Comparison of ENCODE assay signal across 29 cellular contexts in the genomic region with DNA sequence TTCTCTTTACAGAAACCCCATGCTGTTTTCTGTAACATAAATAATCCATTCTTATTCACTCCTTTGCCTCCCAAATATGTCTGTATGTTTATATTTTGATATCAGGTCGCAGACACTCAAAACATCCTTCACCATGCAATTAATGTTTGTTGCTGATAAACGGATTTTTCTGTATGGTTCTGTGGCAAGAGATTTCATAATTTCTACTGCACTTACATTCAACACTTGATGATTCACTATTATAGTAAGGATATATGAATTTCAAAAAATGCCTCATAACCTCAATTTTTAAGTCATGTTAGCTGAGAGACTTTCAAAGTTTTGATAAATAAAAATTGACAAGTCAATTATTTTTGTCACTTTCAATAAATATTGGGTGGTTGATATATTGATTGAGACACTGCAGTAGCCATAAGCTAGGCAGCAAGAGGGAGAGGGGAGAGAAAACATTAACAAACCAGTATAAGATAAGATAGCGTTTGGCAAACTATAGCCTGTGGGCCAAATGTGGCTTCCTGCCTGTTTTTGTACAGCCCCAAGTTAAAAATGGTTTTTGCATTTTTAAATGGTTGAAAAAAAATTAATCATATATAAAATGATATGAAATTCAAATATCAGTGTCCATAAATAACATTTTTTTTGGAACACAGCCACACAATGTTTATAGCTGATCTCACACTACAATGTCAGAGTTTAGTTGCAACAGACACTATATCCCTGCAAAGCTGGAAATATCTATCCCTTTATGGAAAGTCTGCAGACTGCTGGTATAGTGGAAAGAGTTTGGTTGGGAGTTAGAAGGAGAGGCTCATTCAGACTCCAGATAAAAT. TPM values are rescaled to one million over a fixed set of nuclear protein-coding genes. Genes with fewer than 3 reads are reported as not detected.
DNase-seq lines count a peak whose midpoint lies in the region; FAIRE-seq and TF ChIP-seq lines count a peak whose summit lies in the region.
"Had no signal": no experiment of that assay in that cellular context is flagged by ENCODE, and none has a peak within 500 bp of the region (broad histone marks: within the 10 kb centered on the region; RNA-seq: fewer than 3 reads in every experiment).

No MANE protein-coding gene starts in this region.

- DNase-seq in EL (peak; percentile 19), NCI-H226 (peak; percentile 85), bronchial epithelial cell (ENCODE audit: low read depth) (peak; percentile 24), fibroblast of villous mesenchyme (ENCODE audit: low read depth) (peak; percentile 88), NCI-H2081 treated with DMSO at 0.1 percent for 48 hours (lab: John Stamatoyannopoulos, UW) (no peak), NCI-H1092 treated with DMSO at 0.1 percent for 48 hours (lab: John Stamatoyannopoulos, UW) (no peak), foreskin melanocyte (no peak)
- DNase-seq: activated CD4-positive, alpha-beta T cell treated with anti-CD3 and anti-CD28 coated beads for 4 hours; activated CD8-positive, alpha-beta memory T cell treated with anti-CD3 and anti-CD28 coated beads for 24 hours; activated effector memory CD4-positive, alpha-beta T cell treated with Interleukin-2 at 50 U/mL for 16 hours; activated naive CD8-positive, alpha-beta T cell treated with anti-CD3 and anti-CD28 coated beads for 36 hours; CD8-positive, alpha-beta memory T cell; dorsolateral prefrontal cortex; head of caudate nucleus; islet precursor cell; KG1; left ventricle myocardium inferior; NCI-H1436; NCI-H2081; NCI-H748 treated with DMSO at 0.1 percent for 48 hours; posterior cingulate gyrus; right cardiac atrium; SHP77 treated with DMSO at 0.1 percent for 48 hours; stimulated activated CD4-positive, alpha-beta T cell treated with anti-CD3 and anti-CD28 coated beads, Interleukin-4, amount 100 ng/mL, for 24 hours; tibial artery; WERI-Rb-1 had no signal

- H3K36me3 ChIP-seq in bronchial epithelial cell (ENCODE audit: control insufficient read depth, insufficient read depth, low read length), result no peaks in the 10 kb centered on the region

- FAIRE-seq in bronchial epithelial cell (lab: Jason Lieb, UNC), result no peak
- FAIRE-seq: endometrium, GM19239, HTR-8/SVneo had no signal

- no peaks in the 10 kb centered on the region for H3K27me3 ChIP-seq in bronchial epithelial cell (ENCODE audit: control insufficient read depth, insufficient read depth, low read length)
- H3K27me3 ChIP-seq: dorsolateral prefrontal cortex, tibial artery had no signal

- TF ChIP-seq CTCF in bronchial epithelial cell (IDR thresholded peaks at IDR 0.05; ENCODE audit: insufficient read depth, low read length, severe bottlenecking) (no peak), fibroblast of villous mesenchyme (IDR thresholded peaks at IDR 0.05; ENCODE audit: insufficient read depth, low read depth, low read length) (no peak)

- H3K4me3 ChIP-seq in bronchial epithelial cell (ENCODE audit: low read depth, low read length), result no peak overlapping the region
- no peak overlapping the region for H3K4me3 ChIP-seq in fibroblast of villous mesenchyme (ENCODE audit: low read depth, low read length)
- H3K4me3 ChIP-seq: dorsolateral prefrontal cortex, left ventricle myocardium inferior, tibial artery had no signal

RNA-seq across cellular contexts. Expression of a gene that starts 18.3 kb away (rescaled TPM):
- total RNA-seq in bronchial epithelial cell, result 15.1 and 22.1 TPM in 2 replicates
- 10.6 and 16.0 TPM in 2 replicates for total RNA-seq in fibroblast of villous mesenchyme

RNA-seq across cellular contexts. Expression of a gene that starts 18.8 kb away (rescaled TPM):
- total RNA-seq in bronchial epithelial cell, result 7.9 and 8.4 TPM in 2 replicates
- 10.0 and 11.2 TPM in 2 replicates for total RNA-seq in fibroblast of villous mesenchyme

RNA-seq across cellular contexts. Expression of a gene that starts 46.8 kb away (rescaled TPM):
- 1.3 and 1.9 TPM in 2 replicates for total RNA-seq in bronchial epithelial cell
- total RNA-seq in fibroblast of villous mesenchyme, result 8.2 and 11.9 TPM in 2 replicates

RNA-seq across cellular contexts. Expression of a gene that starts 46.9 kb away (rescaled TPM):
- total RNA-seq in bronchial epithelial cell, result 13.7 TPM in 2 replicates
- 13.0 and 13.2 TPM in 2 replicates for total RNA-seq in fibroblast of villous mesenchyme

Comparison
In these comparisons a context has a peak if more than half of its experiments do, and no peak if none do; other contexts are left out.
1. DNase-seq: peak in EL (single experiment), NCI-H226 (single experiment), bronchial epithelial cell (single experiment) and fibroblast of villous mesenchyme (single experiment); none in NCI-H2081 treated with DMSO at 0.1 percent for 48 hours (single experiment), NCI-H1092 treated with DMSO at 0.1 percent for 48 hours (single experiment) and foreskin melanocyte (single experiment).